In the genomic region with DNA sequence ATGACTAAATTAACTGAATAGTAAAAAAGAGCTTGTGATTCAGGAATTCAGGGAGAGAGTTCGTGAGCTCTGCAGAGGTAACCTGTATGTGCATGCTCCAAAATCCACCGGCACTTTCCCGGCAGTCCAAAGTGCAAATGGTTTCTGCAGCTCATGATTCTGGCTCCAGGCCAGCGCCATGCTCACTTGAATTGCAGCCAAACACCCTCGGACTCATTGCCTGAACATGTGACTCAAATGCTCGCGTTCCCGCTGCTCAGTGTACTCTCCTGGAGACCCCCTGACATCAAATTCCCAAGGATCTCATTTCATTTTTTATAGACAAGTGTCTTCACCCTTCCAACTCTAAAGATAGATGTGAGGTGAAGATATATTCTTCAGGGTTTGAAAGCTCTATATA, we compare ENCODE assay signal across 10 cellular contexts. TPM values are rescaled to one million over a fixed set of nuclear protein-coding genes. Genes with fewer than 3 reads are reported as not detected.
DNase-seq lines count a peak whose midpoint lies in the region; ATAC-seq, FAIRE-seq and TF ChIP-seq lines count a peak whose summit lies in the region.
"Had no signal": no experiment of that assay in that cellular context is flagged by ENCODE, and none has a peak within 500 bp of the region (broad histone marks: within the 10 kb centered on the region; RNA-seq: fewer than 3 reads in every experiment).

No MANE protein-coding gene starts in this region.

- no peak for FAIRE-seq in K562 (lab: Jason Lieb, UNC)

- ATAC-seq in K562, result no peak
- peak; percentile 53 for ATAC-seq in left lung
- no peak for ATAC-seq in GM18502 (IDR thresholded peaks at IDR 0.05; ENCODE audit: poor library complexity, unreplicated experiment)
- no peak for ATAC-seq in HG03196 (IDR thresholded peaks at IDR 0.05; ENCODE audit: unreplicated experiment)

- CTCF ChIA-PET in A673 (lab: Charles Lee) (interaction anchor here (0.6 kb wide), 1 partner anchor 39 kb away, joined by 3 read pairs; no protein-coding TSS in a partner anchor), K562 (lab: Yijun Ruan, JAX; ENCODE audit: low intra/inter-chr PET ratio) (no interaction called here)

- H3K36me3 ChIP-seq in A673 (ENCODE audit: insufficient read depth, low read length, poor library complexity, severe bottlenecking) (no peaks in the 10 kb centered on the region), K562 (ENCODE audit: control insufficient read depth, insufficient read depth, low read length) (no peaks in the 10 kb centered on the region), left lung (no peaks in the 10 kb centered on the region)
- H3K36me3 ChIP-seq: BLaER1 treated with 17β-estradiol and CSF1 and Interleukin-3, amounts not matched to agents 10 nM and 100 nM had no signal

- TF ChIP-seq EP300 in K562 (IDR thresholded peaks at IDR 0.05; ENCODE audit: low read length), result no peak

- H3K9me3 ChIP-seq in A673 (ENCODE audit: low read depth, low read length, poor library complexity, severe bottlenecking) (no peaks in the 10 kb centered on the region), K562 (replicated peaks; ENCODE audit: control insufficient read depth, insufficient read depth, low read depth, low read length) (no peaks in the 10 kb centered on the region), left lung (no peaks in the 10 kb centered on the region)

- no peaks in the 10 kb centered on the region for H3K4me1 Mint-ChIP-seq in T-helper 2 cell treated with Interferon-gamma antibody and Interleukin-4, amounts not matched to agents 5 μg/mL and 100 μg/mL, for 36 hours (ENCODE audit: low read depth)
- H3K4me1 Mint-ChIP-seq: memory B cell had no signal

- H3K4me3 ChIP-seq in A673 (ENCODE audit: low read depth, low read length, poor library complexity, severe bottlenecking), result no peak overlapping the region
- no peak overlapping the region for H3K4me3 ChIP-seq in K562
- H3K4me3 ChIP-seq in left lung, result no peak overlapping the region
- H3K4me3 ChIP-seq: BLaER1 treated with 17β-estradiol and CSF1 and Interleukin-3, amounts not matched to agents 10 nM and 100 nM had no signal

- no peaks in the 10 kb centered on the region for H3K36me3 Mint-ChIP-seq in T-helper 2 cell treated with Interferon-gamma antibody and Interleukin-4, amounts not matched to agents 5 μg/mL and 100 μg/mL, for 36 hours (ENCODE audit: low read depth)

- BruUV-seq in A673 (replicated peaks; lab: Mats Ljungman, UMichigan) (no TSS peak), K562 (replicated peaks; lab: Mats Ljungman, UMichigan) (no TSS peak)

- H2AFZ ChIP-seq in K562 (ENCODE audit: low read depth, low read length), result no peak overlapping the region

- no peaks in the 10 kb centered on the region for H4K20me1 ChIP-seq in K562 (replicated peaks; ENCODE audit: control insufficient read depth, insufficient read depth, low read length)
- H4K20me1 ChIP-seq: BLaER1 treated with 17β-estradiol and CSF1 and Interleukin-3, amounts not matched to agents 10 nM and 100 nM had no signal

- no peak overlapping the region for H3K4me2 ChIP-seq in K562 (ENCODE audit: insufficient read depth, low read length)

- TF ChIP-seq RAD21 in K562 (CRISPR knock-in tag; conservative IDR thresholded peaks at IDR 0.05 in 1 of 2, IDR thresholded peaks at IDR 0.05 in 1 of 2), result no peak

- in situ Hi-C loops in K562 (cut with MboI), result no loop called here

- TF ChIP-seq POLR2A in K562 (conservative IDR thresholded peaks at IDR 0.05), result no peak

- no peaks in the 10 kb centered on the region for H3K27me3 Mint-ChIP-seq in T-helper 2 cell treated with Interferon-gamma antibody and Interleukin-4, amounts not matched to agents 5 μg/mL and 100 μg/mL, for 36 hours (ENCODE audit: low read depth)

- TF ChIP-seq CTCF in A673 (conservative IDR thresholded peaks at IDR 0.05; ENCODE audit: low read depth, low read length) (no peak), K562 (IDR thresholded peaks at IDR 0.05 in 2 of 3, conservative IDR thresholded peaks at IDR 0.05 in 1 of 3; ENCODE audit: insufficient read depth in 2 of 3, low read depth in 1 of 3, low read length in 3 of 3) (no peak), left lung (IDR thresholded peaks at IDR 0.05) (no peak)

- no peak overlapping the region for H3K4me3 Mint-ChIP-seq in T-helper 2 cell treated with Interferon-gamma antibody and Interleukin-4, amounts not matched to agents 5 μg/mL and 100 μg/mL, for 36 hours
- H3K4me3 Mint-ChIP-seq: memory B cell had no signal

- H3K79me2 ChIP-seq in K562 (ENCODE audit: control insufficient read depth, insufficient read depth, low read length), result no peaks in the 10 kb centered on the region

- no peak overlapping the region for H3K9ac ChIP-seq in K562 (ENCODE audit: insufficient read depth in 1 of 2, low read depth in 2 of 2, low read length in 2 of 2)
- H3K9ac ChIP-seq: BLaER1 treated with 17β-estradiol and CSF1 and Interleukin-3, amounts not matched to agents 10 nM and 100 nM had no signal

- 0% methylated on average over 8 of the region's 8 CpGs for WGBS in K562 (ENCODE audit: insufficient coverage, low coverage, missing lambda C conversion rate)

- intact Hi-C loops in A673 (cut with micrococcal nuclease; ENCODE audit: unreplicated experiment) (no loop called here), K562 (cut with micrococcal nuclease) (loop anchor here (10.0 kb wide), 2 partner anchors 290 to 390 kb away; no protein-coding TSS in a partner anchor), left lung (cut with DNase I) (no loop called here)

- H3K27ac ChIP-seq in A673 (ENCODE audit: low read depth, low read length, poor library complexity, severe bottlenecking), result no peak overlapping the region
- no peak overlapping the region for H3K27ac ChIP-seq in K562 (ENCODE audit: extremely low read depth, low read depth, low read length)
- H3K27ac ChIP-seq in left lung, result peak overlapping the region in 1 of 2 donors; percentile 3
- H3K27ac ChIP-seq: BLaER1 treated with 17β-estradiol and CSF1 and Interleukin-3, amounts not matched to agents 10 nM and 100 nM had no signal

- H3K9me3 Mint-ChIP-seq in T-helper 2 cell treated with Interferon-gamma antibody and Interleukin-4, amounts not matched to agents 5 μg/mL and 100 μg/mL, for 36 hours, result no peaks in the 10 kb centered on the region

- H3K9me1 ChIP-seq in K562 (ENCODE audit: control insufficient read depth, insufficient read depth, low read length), result no peaks in the 10 kb centered on the region

- H3K4me1 ChIP-seq in A673 (ENCODE audit: insufficient read depth, low read length, poor library complexity, severe bottlenecking), result peaks cover 14% of the 10 kb centered on the region
- H3K4me1 ChIP-seq in K562 (replicated peaks in 1 of 2; ENCODE audit: control insufficient read depth in 2 of 2, insufficient read depth in 2 of 2, low read length in 2 of 2), result no peaks in the 10 kb centered on the region
- H3K4me1 ChIP-seq in left lung, result peaks cover 8 to 9% of the 10 kb centered on the region in 2 donors

- DNase-seq in A673 (ENCODE audit: low spot score) (peak; percentile 77), NCI-H1694 (lab: John Stamatoyannopoulos, UW) (peak; percentile 75), K562 (ENCODE audit: extremely low read depth in 1 of 4, low spot score in 3 of 4) (peak in 1 of 4 experiments; percentile 19), left lung (peak; percentile 50 to 79), NAMALWA (ENCODE audit: low spot score) (no peak)
- no peak for DNase-seq in T-helper 2 cell treated with Interferon-gamma antibody and Interleukin-4, amounts not matched to agents 5 μg/mL and 100 μg/mL, for 36 hours (ENCODE audit: low spot score)

- H3K27me3 ChIP-seq in A673 (replicated peaks; ENCODE audit: insufficient read depth, low read depth, low read length, poor library complexity) (no peaks in the 10 kb centered on the region), K562 (ENCODE audit: control insufficient read depth in 2 of 2, insufficient read depth in 2 of 2, low read length in 2 of 2) (no peaks in the 10 kb centered on the region; a peak in 2 of 5 replicates), left lung (no peaks in the 10 kb centered on the region)
- H3K27me3 ChIP-seq: BLaER1 treated with 17β-estradiol and CSF1 and Interleukin-3, amounts not matched to agents 10 nM and 100 nM had no signal

- no peak overlapping the region for H3K27ac Mint-ChIP-seq in T-helper 2 cell treated with Interferon-gamma antibody and Interleukin-4, amounts not matched to agents 5 μg/mL and 100 μg/mL, for 36 hours
- H3K27ac Mint-ChIP-seq: memory B cell had no signal

- POLR2A ChIA-PET in A673 (lab: Charles Lee; ENCODE audit: low non-redundant PET) (no interaction called here), K562 (lab: Yijun Ruan, JAX) (no interaction called here)

TF ChIP-seq in K562, 482 proteins besides CTCF, POLR2A, EP300 and RAD21:
- TF ChIP-seq, protein P1, sequence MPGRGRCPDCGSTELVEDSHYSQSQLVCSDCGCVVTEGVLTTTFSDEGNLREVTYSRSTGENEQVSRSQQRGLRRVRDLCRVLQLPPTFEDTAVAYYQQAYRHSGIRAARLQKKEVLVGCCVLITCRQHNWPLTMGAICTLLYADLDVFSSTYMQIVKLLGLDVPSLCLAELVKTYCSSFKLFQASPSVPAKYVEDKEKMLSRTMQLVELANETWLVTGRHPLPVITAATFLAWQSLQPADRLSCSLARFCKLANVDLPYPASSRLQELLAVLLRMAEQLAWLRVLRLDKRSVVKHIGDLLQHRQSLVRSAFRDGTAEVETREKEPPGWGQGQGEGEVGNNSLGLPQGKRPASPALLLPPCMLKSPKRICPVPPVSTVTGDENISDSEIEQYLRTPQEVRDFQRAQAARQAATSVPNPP (IDR thresholded peaks at IDR 0.05; ENCODE audit: borderline replicate concordance, insufficient read depth, insufficient read length), result no peak
- TF ChIP-seq NFIC (IDR thresholded peaks at IDR 0.05), result peak; percentile 77
- no peak for TF ChIP-seq SIN3B (IDR thresholded peaks at IDR 0.05; ENCODE audit: low read depth)
TF ChIP-seq in K562: peak in this region for 1.

RNA-seq across cellular contexts. Expression of a gene that starts 44.1 kb away (rescaled TPM):
- total RNA-seq in A673 (2021) (15.3 and 15.4 TPM in 2 replicates), K562 (2014; rRNA removed) (not detected in 2 replicates), K562 (2014; rRNA removed; fragmentation: Illumina TruSeq; extraction: Trizol) (not detected in 2 replicates), K562 (2015; rRNA removed; fragmentation: Illumina TruSeq; extraction: Trizol) (not detected in 2 replicates), K562 (2021) (0.16 TPM in 2 replicates), left lung (10 to 100 TPM; 24.0 to 39.4 TPM)
- not detected in 2 replicates for total RNA-seq in K562 (2011; cell fraction: chromatin; rRNA removed; ENCODE audit: low replicate concordance)
- total RNA-seq in K562 (2011; cell fraction: nucleolus; rRNA removed), result not detected in 2 replicates
- total RNA-seq in K562 (2011; cell fraction: nucleoplasm; rRNA removed), result 0.08 and 1.2 TPM in 2 replicates
- polyA plus RNA-seq in K562 (2011; rRNA removed) (0.04 TPM in 2 replicates), K562 (2014; fragmentation: Illumina TruSeq; extraction: Trizol) (0.03 TPM in 1 of 2 replicates, not detected in the other), K562 (2014; fragmentation: Nextera tagmentation; extraction: Ambion mirVana) (not detected), K562 (2014; rRNA removed) (0.11 TPM in 1 of 2 replicates, not detected in the other)
- polyA plus RNA-seq in K562 (2011; cell fraction: cytosol; rRNA removed), result 0.04 TPM in 2 replicates
- polyA plus RNA-seq in K562 (2011; cell fraction: nucleus; rRNA removed), result 0.04 and 0.20 TPM in 2 replicates
- 0.03 and 0.10 TPM in 2 replicates for polyA plus RNA-seq in K562 (2012)
- polyA minus RNA-seq in K562 (2011; rRNA and poly(A)+ RNA removed), result 0.07 and 0.09 TPM in 2 replicates
- polyA minus RNA-seq in K562 (2011; cell fraction: cytosol; rRNA and poly(A)+ RNA removed), result not detected in 2 replicates
- polyA minus RNA-seq in K562 (2011; cell fraction: nucleus; rRNA and poly(A)+ RNA removed), result under 0.01 and 0.13 TPM in 2 replicates

Comparison
In these comparisons a context has a peak if more than half of its experiments do, and no peak if none do; other contexts are left out.
1. DNase-seq: peak in A673 (single experiment), NCI-H1694 (single experiment) and left lung (2 of 2); none in T-helper 2 cell treated with Interferon-gamma antibody and Interleukin-4, amounts not matched to agents 5 μg/mL and 100 μg/mL, for 36 hours (single experiment) and NAMALWA (single experiment).